ENCODE assay signal across 9 cellular contexts in the genomic region with DNA sequence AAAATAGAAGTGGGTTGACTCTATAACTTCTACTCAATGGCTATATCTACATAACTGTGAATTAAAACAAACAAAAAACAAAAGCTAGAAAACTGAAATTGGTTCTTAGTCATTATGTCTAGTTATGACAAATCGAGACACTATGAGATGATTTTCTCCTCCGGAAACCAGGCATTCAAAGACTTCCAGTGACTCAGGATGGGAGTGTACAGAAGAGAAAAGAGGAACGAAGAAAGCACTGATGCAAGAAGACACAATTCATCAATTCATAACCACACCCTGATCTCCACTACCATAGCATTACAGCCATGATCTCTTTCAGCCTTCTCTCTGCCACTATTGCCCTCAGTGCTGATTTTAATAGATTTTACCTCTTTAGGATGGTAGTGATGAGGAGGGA.
DNase-seq lines count a peak whose midpoint lies in the region; ATAC-seq, FAIRE-seq and TF ChIP-seq lines count a peak whose summit lies in the region.
"Had no signal": no experiment of that assay in that cellular context is flagged by ENCODE, and none has a peak within 500 bp of the region (broad histone marks: within the 10 kb centered on the region; RNA-seq: fewer than 3 reads in every experiment).

No MANE protein-coding gene starts in this region.

- H3K23me2 ChIP-seq in H1 (ENCODE audit: low read depth, low read length) = no peaks in the 10 kb centered on the region

- intact Hi-C loops in esophagus muscularis mucosa (cut with DNase I) (no loop called here), sigmoid colon (cut with DNase I) (no loop called here)

- no peak overlapping the region for H4K8ac ChIP-seq in H1 (ENCODE audit: extremely low read depth, insufficient read depth, low read length)

- H3K9ac ChIP-seq in H1 (replicated peaks in 1 of 4; ENCODE audit: extremely low read depth in 1 of 4, low read depth in 3 of 4, low read length in 3 of 4) = no peak overlapping the region

- no peak for TF ChIP-seq RAD21 in H1 (IDR thresholded peaks at IDR 0.05 in 1 of 2, conservative IDR thresholded peaks at IDR 0.05 in 1 of 2; ENCODE audit: low read depth in 2 of 2, low read length in 2 of 2)

- no peaks in the 10 kb centered on the region for H3K9me3 ChIP-seq in H1 (ENCODE audit: insufficient read depth in 2 of 2, low read depth in 1 of 2, low read length in 1 of 2)
- peaks cover 0 to 4% (median 0%) of the 10 kb centered on the region in 4 donors for H3K9me3 ChIP-seq in esophagus muscularis mucosa
- no peaks in the 10 kb centered on the region for H3K9me3 ChIP-seq in sigmoid colon

- no peak overlapping the region for H3K18ac ChIP-seq in H1 (ENCODE audit: extremely low read depth, low read length)

- POLR2A ChIA-PET in H1 (lab: Charles Lee; ENCODE audit: partially characterized antibody) = no interaction called here

- H3K27ac ChIP-seq in H1 (ENCODE audit: low read depth, low read length) (no peak overlapping the region), esophagus muscularis mucosa (replicated peaks in 1 of 4) (no peak overlapping the region), sigmoid colon (no peak overlapping the region)

- no peak overlapping the region for H3K14ac ChIP-seq in H1 (ENCODE audit: insufficient read length)

- H3K4me3 ChIP-seq in H1 (ENCODE audit: extremely low read depth in 1 of 4, insufficient read depth in 2 of 4, low read depth in 3 of 4, low read length in 4 of 4) (no peak overlapping the region), esophagus muscularis mucosa (no peak overlapping the region), sigmoid colon (no peak overlapping the region)

- H3K79me2 ChIP-seq in H1 (ENCODE audit: control insufficient read depth in 1 of 2, insufficient read depth in 2 of 2, low read length in 2 of 2) = no peaks in the 10 kb centered on the region

- WGBS in H1 (ENCODE audit: extremely low coverage in 1 of 2, insufficient coverage in 1 of 2, insufficient read length in 1 of 2, insufficient replicate concordance in 2 of 2, low coverage in 1 of 2, low lambda C conversion rate in 2 of 2, missing lambda C conversion rate in 1 of 2), 2 experiments = 89% methylated on average over 3 of the region's 3 CpGs; no CpG with 5 or more reads in 1 of the 2 experiments
- WGBS in esophagus muscularis mucosa = 83% methylated on average over 3 of the region's 3 CpGs
- WGBS in sigmoid colon, 2 donors = 70 to 85% methylated on average over 3 of the region's 3 CpGs

- TF ChIP-seq CTCF in H1 (IDR thresholded peaks at IDR 0.05; ENCODE audit: control extremely low read depth in 1 of 3, insufficient read depth in 1 of 3, low read depth in 1 of 3, low read length in 3 of 3) = no peak
- no peak for TF ChIP-seq CTCF in esophagus muscularis mucosa (IDR thresholded peaks at IDR 0.05)
- TF ChIP-seq CTCF in sigmoid colon (IDR thresholded peaks at IDR 0.05) = no peak

- no peak overlapping the region for H2BK20ac ChIP-seq in H1 (ENCODE audit: low read length)

- H3K79me1 ChIP-seq in H1 (ENCODE audit: low read depth, low read length) = no peaks in the 10 kb centered on the region

- H3K56ac ChIP-seq in H1 (replicated peaks; ENCODE audit: insufficient read length, low read depth, low read length) = no peak overlapping the region

- H3K36me3 ChIP-seq in H1 (ENCODE audit: control insufficient read depth in 2 of 4, insufficient read depth in 4 of 4, low read length in 3 of 4) (no peaks in the 10 kb centered on the region), esophagus muscularis mucosa (no peaks in the 10 kb centered on the region), sigmoid colon (no peaks in the 10 kb centered on the region)

- TF ChIP-seq POLR2A in H1 (IDR thresholded peaks at IDR 0.05; ENCODE audit: control extremely low read depth in 1 of 2, low read depth in 2 of 2, low read length in 2 of 2) (no peak), esophagus muscularis mucosa (IDR thresholded peaks at IDR 0.05; ENCODE audit: low read depth) (no peak), sigmoid colon (IDR thresholded peaks at IDR 0.05) (no peak)

- DNase-seq in GM03348 (ENCODE audit: low spot score) (peak; percentile 51), H1 (ENCODE audit: low read depth in 1 of 2, low spot score in 2 of 2) (no peak), esophagus muscularis mucosa (ENCODE audit: extremely low spot score) (no peak), hippocampal formation (lab: John Stamatoyannopoulos, UW) (no peak), sigmoid colon (no peak)
- no peak for DNase-seq in activated CD4-positive, CD25-positive, alpha-beta regulatory T cell treated with anti-CD3 and anti-CD28 coated beads, Interleukin-2, amount 50 U/mL, for 72 hours

- CTCF ChIA-PET in H1 (lab: Charles Lee; ENCODE audit: partially characterized antibody) = no interaction called here

- H4K20me1 ChIP-seq in H1 (replicated peaks in 1 of 2; ENCODE audit: control insufficient read depth in 1 of 2, insufficient read depth in 2 of 2, low read length in 2 of 2) = no peaks in the 10 kb centered on the region

- H2BK5ac ChIP-seq in H1 (ENCODE audit: low read depth, low read length) = no peak overlapping the region

- H4K91ac ChIP-seq in H1 (replicated peaks; ENCODE audit: insufficient read length, low read length) = no peak overlapping the region

- H2BK12ac ChIP-seq in H1 (ENCODE audit: low read depth, low read length) = no peak overlapping the region

- TF ChIP-seq EP300 in H1 (IDR thresholded peaks at IDR 0.05; ENCODE audit: borderline replicate concordance in 1 of 2, low read depth in 2 of 2, low read length in 2 of 2) (no peak), esophagus muscularis mucosa (IDR thresholded peaks at IDR 0.05) (no peak), sigmoid colon (IDR thresholded peaks at IDR 0.05) (no peak)

- no peak overlapping the region for H2BK120ac ChIP-seq in H1 (replicated peaks; ENCODE audit: low read depth, low read length)

- no peak overlapping the region for H2AK5ac ChIP-seq in H1 (ENCODE audit: low read depth, low read length)

- H2BK15ac ChIP-seq in H1 (ENCODE audit: low read length) = no peak overlapping the region

- H2AFZ ChIP-seq in H1 (ENCODE audit: low read length) = no peak overlapping the region

- no peaks in the 10 kb centered on the region for H3K4me1 ChIP-seq in H1 (replicated peaks in 1 of 4; ENCODE audit: control insufficient read depth in 3 of 4, insufficient read depth in 4 of 4, low read length in 3 of 4)
- H3K4me1 ChIP-seq in esophagus muscularis mucosa = no peaks in the 10 kb centered on the region
- H3K4me1 ChIP-seq in sigmoid colon = no peaks in the 10 kb centered on the region

- H3K27me3 ChIP-seq in H1 (replicated peaks in 1 of 4; ENCODE audit: control insufficient read depth in 3 of 4, extremely low read depth in 1 of 4, insufficient read depth in 3 of 4, low read length in 3 of 4) (no peaks in the 10 kb centered on the region), esophagus muscularis mucosa (no peaks in the 10 kb centered on the region), sigmoid colon (no peaks in the 10 kb centered on the region)

- no peak overlapping the region for H3K23ac ChIP-seq in H1 (ENCODE audit: insufficient read length)

- ATAC-seq in GM21576 (IDR thresholded peaks at IDR 0.05; ENCODE audit: unreplicated experiment) (peak; percentile 99), HG03575 (IDR thresholded peaks at IDR 0.05; ENCODE audit: extremely low read depth, insufficient number of reproducible peaks, low FRiP score, unreplicated experiment) (peak; percentile 98)

- H4K5ac ChIP-seq in H1 (ENCODE audit: insufficient read length, low read depth, low read length) = no peak overlapping the region

- FAIRE-seq in H1 (lab: Jason Lieb, UNC) = peak; percentile 58
- FAIRE-seq: TTC549 had no signal

- H3K4me2 ChIP-seq in H1 (ENCODE audit: insufficient read depth in 1 of 2, low read depth in 2 of 2, low read length in 2 of 2) = no peak overlapping the region

- no peak overlapping the region for H3K4ac ChIP-seq in H1 (replicated peaks; ENCODE audit: insufficient read length, low read depth, low read length)

TF ChIP-seq in H1, 55 proteins besides CTCF, POLR2A, EP300 and RAD21:
- TF ChIP-seq SIX5 (IDR thresholded peaks at IDR 0.05; ENCODE audit: low read depth, low read length) = no peak
- TF ChIP-seq, protein P1, sequence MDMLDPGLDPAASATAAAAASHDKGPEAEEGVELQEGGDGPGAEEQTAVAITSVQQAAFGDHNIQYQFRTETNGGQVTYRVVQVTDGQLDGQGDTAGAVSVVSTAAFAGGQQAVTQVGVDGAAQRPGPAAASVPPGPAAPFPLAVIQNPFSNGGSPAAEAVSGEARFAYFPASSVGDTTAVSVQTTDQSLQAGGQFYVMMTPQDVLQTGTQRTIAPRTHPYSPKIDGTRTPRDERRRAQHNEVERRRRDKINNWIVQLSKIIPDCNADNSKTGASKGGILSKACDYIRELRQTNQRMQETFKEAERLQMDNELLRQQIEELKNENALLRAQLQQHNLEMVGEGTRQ (IDR thresholded peaks at IDR 0.05; ENCODE audit: low read length) = no peak
- no peak for TF ChIP-seq HDAC6 (IDR thresholded peaks at IDR 0.05; ENCODE audit: low read depth, low read length)
- TF ChIP-seq BACH1 (IDR thresholded peaks at IDR 0.05; ENCODE audit: low read length) = no peak
- TF ChIP-seq, protein P2, sequence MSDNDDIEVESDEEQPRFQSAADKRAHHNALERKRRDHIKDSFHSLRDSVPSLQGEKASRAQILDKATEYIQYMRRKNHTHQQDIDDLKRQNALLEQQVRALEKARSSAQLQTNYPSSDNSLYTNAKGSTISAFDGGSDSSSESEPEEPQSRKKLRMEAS (IDR thresholded peaks at IDR 0.05) = no peak
- TF ChIP-seq MAFK (IDR thresholded peaks at IDR 0.05; ENCODE audit: low read depth, low read length) = no peak
- no peak for TF ChIP-seq SIN3A (conservative IDR thresholded peaks at IDR 0.05 in 1 of 2, IDR thresholded peaks at IDR 0.05 in 1 of 2; ENCODE audit: low read depth in 1 of 2, low read length in 2 of 2)
- no peak for TF ChIP-seq SRF (IDR thresholded peaks at IDR 0.05; ENCODE audit: low read depth, low read length)
- no peak for TF ChIP-seq GABPA (IDR thresholded peaks at IDR 0.05; ENCODE audit: borderline replicate concordance, insufficient read depth, low read length)
- TF ChIP-seq CREB1 (IDR thresholded peaks at IDR 0.05) = no peak
- TF ChIP-seq POU5F1 (IDR thresholded peaks at IDR 0.05; ENCODE audit: low read depth, low read length) = no peak
